ENCODE assay signal across 11 cellular contexts in genomic region chr20:54980321-54980960, GRCh38.
DNase-seq lines count a peak whose midpoint lies in the region; ATAC-seq and TF ChIP-seq lines count a peak whose summit lies in the region.
"Had no signal": no experiment of that assay in that cellular context is flagged by ENCODE, and none has a peak within 500 bp of the region (broad histone marks: within the 10 kb centered on the region; RNA-seq: fewer than 3 reads in every experiment).

No MANE protein-coding gene starts in this region.

- H3K4me2 ChIP-seq in GM23338, result no peak overlapping the region

- H3K4me1 ChIP-seq in A673 (ENCODE audit: insufficient read depth, low read length, poor library complexity, severe bottlenecking) (no peaks in the 10 kb centered on the region), GM23338 (ENCODE audit: insufficient read depth) (no peaks in the 10 kb centered on the region)

- peak; percentile 25 for DNase-seq in A673 (ENCODE audit: low spot score)
- DNase-seq in GM23338 (ENCODE audit: low spot score), result peak; percentile 4
- DNase-seq in OCI-M1 (lab: John Stamatoyannopoulos, UW), result peak; percentile 33
- peak; percentile 3 for DNase-seq in iris pigment epithelial cell (ENCODE audit: low read depth)
- DNase-seq in KG1 (lab: John Stamatoyannopoulos, UW), result no peak
- DNase-seq in NCI-H510A treated with DMSO at 0.1 percent for 48 hours (lab: John Stamatoyannopoulos, UW), result no peak
- DNase-seq in dedifferentiated amniotic fluid mesenchymal stem cell (ENCODE audit: extremely low spot score), result no peak
- no peak for DNase-seq in activated naive CD4-positive, alpha-beta T cell treated with anti-CD3 and anti-CD28 coated beads, Interleukin-2, amount 10 ng/mL, durations not matched to agents 7 days and 5 days
- DNase-seq: natural killer cell; NCI-H2227 treated with DMSO at 0.1 percent for 48 hours; stimulated activated CD8-positive, alpha-beta memory T cell treated with anti-CD3 and anti-CD28 coated beads, Interleukin-4, amount 100 ng/mL, for 48 hours had no signal

- no peaks in the 10 kb centered on the region for H3F3A ChIP-seq in GM23338 (replicated peaks; ENCODE audit: low read depth)

- H3K4me3 ChIP-seq in A673 (ENCODE audit: low read depth, low read length, poor library complexity, severe bottlenecking), result no peak overlapping the region
- H3K4me3 ChIP-seq in GM23338, result no peak overlapping the region

- no peaks in the 10 kb centered on the region for H3K36me3 ChIP-seq in A673 (ENCODE audit: insufficient read depth, low read length, poor library complexity, severe bottlenecking)
- H3K36me3 ChIP-seq in GM23338 (ENCODE audit: insufficient read depth), result peaks cover 10% of the 10 kb centered on the region

- BruUV-seq in A673 (replicated peaks; lab: Mats Ljungman, UMichigan), result no TSS peak

- H3K9me2 ChIP-seq in GM23338 (ENCODE audit: insufficient read depth), result no peaks in the 10 kb centered on the region

- ATAC-seq in GM23338, result no peak
- ATAC-seq: natural killer cell had no signal

- no peaks in the 10 kb centered on the region for H3K27me3 ChIP-seq in A673 (replicated peaks; ENCODE audit: insufficient read depth, low read depth, low read length, poor library complexity)
- no peaks in the 10 kb centered on the region for H3K27me3 ChIP-seq in GM23338 (ENCODE audit: insufficient read depth)

- H3K79me2 ChIP-seq in GM23338 (replicated peaks; ENCODE audit: insufficient read depth), result no peaks in the 10 kb centered on the region

- H3K9me3 Mint-ChIP-seq in GM23338, result peaks cover 93% of the 10 kb centered on the region
- no peaks in the 10 kb centered on the region for H3K9me3 Mint-ChIP-seq in activated naive CD4-positive, alpha-beta T cell treated with anti-CD3 and anti-CD28 coated beads, Interleukin-2, amount 10 ng/mL, durations not matched to agents 7 days and 5 days

- H3K27ac Mint-ChIP-seq in GM23338, result no peak overlapping the region
- H3K27ac Mint-ChIP-seq in activated naive CD4-positive, alpha-beta T cell treated with anti-CD3 and anti-CD28 coated beads, Interleukin-2, amount 10 ng/mL, durations not matched to agents 7 days and 5 days, result no peak overlapping the region
- H3K27ac Mint-ChIP-seq: natural killer cell had no signal

- POLR2A ChIA-PET in A673 (lab: Charles Lee; ENCODE audit: low non-redundant PET), result no interaction called here

- no peaks in the 10 kb centered on the region for H3K27me3 Mint-ChIP-seq in GM23338 (ENCODE audit: insufficient read depth, low read depth, poor library complexity)
- H3K27me3 Mint-ChIP-seq in activated naive CD4-positive, alpha-beta T cell treated with anti-CD3 and anti-CD28 coated beads, Interleukin-2, amount 10 ng/mL, durations not matched to agents 7 days and 5 days, result no peaks in the 10 kb centered on the region

- CTCF ChIA-PET in A673 (lab: Charles Lee), result interaction anchor here (0.5 kb wide), 1 partner anchor 25 kb away, joined by 3 read pairs; no protein-coding TSS in a partner anchor
- CTCF ChIA-PET in activated naive CD4-positive, alpha-beta T cell treated with anti-CD3 and anti-CD28 coated beads, Interleukin-2, amount 10 ng/mL, durations not matched to agents 7 days and 5 days (lab: Charles Lee), result interaction anchor here (1.4 kb wide), 1 partner anchor 15 kb away, joined by 4 read pairs; no protein-coding TSS in a partner anchor

- no peaks in the 10 kb centered on the region for H3K4me1 Mint-ChIP-seq in GM23338
- no peaks in the 10 kb centered on the region for H3K4me1 Mint-ChIP-seq in activated naive CD4-positive, alpha-beta T cell treated with anti-CD3 and anti-CD28 coated beads, Interleukin-2, amount 10 ng/mL, durations not matched to agents 7 days and 5 days
- H3K4me1 Mint-ChIP-seq: natural killer cell had no signal

- no peaks in the 10 kb centered on the region for H3K9me3 ChIP-seq in A673 (ENCODE audit: low read depth, low read length, poor library complexity, severe bottlenecking)

- no peaks in the 10 kb centered on the region for H4K20me1 ChIP-seq in GM23338 (replicated peaks; ENCODE audit: insufficient read depth)

- peaks cover 30% of the 10 kb centered on the region for H3K36me3 Mint-ChIP-seq in GM23338 (ENCODE audit: low read depth)
- no peaks in the 10 kb centered on the region for H3K36me3 Mint-ChIP-seq in activated naive CD4-positive, alpha-beta T cell treated with anti-CD3 and anti-CD28 coated beads, Interleukin-2, amount 10 ng/mL, durations not matched to agents 7 days and 5 days
- H3K36me3 Mint-ChIP-seq: natural killer cell had no signal

- intact Hi-C loops in A673 (cut with micrococcal nuclease; ENCODE audit: unreplicated experiment), result no loop called here

- H2AFZ ChIP-seq in GM23338, result no peak overlapping the region

- no peak overlapping the region for H3K4me3 Mint-ChIP-seq in GM23338
- H3K4me3 Mint-ChIP-seq in activated naive CD4-positive, alpha-beta T cell treated with anti-CD3 and anti-CD28 coated beads, Interleukin-2, amount 10 ng/mL, durations not matched to agents 7 days and 5 days, result no peak overlapping the region
- H3K4me3 Mint-ChIP-seq: natural killer cell had no signal

- no peak overlapping the region for H3K27ac ChIP-seq in A673 (ENCODE audit: low read depth, low read length, poor library complexity, severe bottlenecking)
- H3K27ac ChIP-seq in GM23338 (ENCODE audit: low read depth), result no peak overlapping the region

- TF ChIP-seq CTCF in A673 (conservative IDR thresholded peaks at IDR 0.05; ENCODE audit: low read depth, low read length) (peak; percentile 54), GM23338 (conservative IDR thresholded peaks at IDR 0.05; ENCODE audit: low read depth in 2 of 2) (0 out of 4 replicates have a peak, but pooled peaks of 1 of the 2 experiments have one; percentile 23)

TF ChIP-seq in GM23338, 12 proteins besides CTCF, POLR2A, EP300 and RAD21 (continues in another document):
- TF ChIP-seq ZNF462 (CRISPR knock-in tag; IDR thresholded peaks at IDR 0.05) (no peak), EZH2 (IDR thresholded peaks at IDR 0.05; ENCODE audit: low read depth, unreplicated experiment) (no peak), ZNF114 (CRISPR knock-in tag; IDR thresholded peaks at IDR 0.05) (no peak), EZH2phosphoT487 (IDR thresholded peaks at IDR 0.05; ENCODE audit: unreplicated experiment) (no peak), CREB1 (CRISPR knock-in tag; IDR thresholded peaks at IDR 0.05; ENCODE audit: low read depth) (no peak), ZNF331 (CRISPR knock-in tag; IDR thresholded peaks at IDR 0.05; ENCODE audit: low read depth) (no peak), JUNB (IDR thresholded peaks at IDR 0.05; ENCODE audit: unreplicated experiment) (no peak), NANOG (IDR thresholded peaks at IDR 0.05; ENCODE audit: borderline replicate concordance) (no peak), POLR2AphosphoS5 (IDR thresholded peaks at IDR 0.05; ENCODE audit: low read depth) (no peak)

Comparison
In these comparisons a context has a peak if more than half of its experiments do, and no peak if none do; other contexts are left out.
1. DNase-seq: peak in A673 (single experiment), GM23338 (single experiment), OCI-M1 (single experiment) and iris pigment epithelial cell (single experiment); none in KG1 (single experiment), NCI-H510A treated with DMSO at 0.1 percent for 48 hours (single experiment), dedifferentiated amniotic fluid mesenchymal stem cell (single experiment) and activated naive CD4-positive, alpha-beta T cell treated with anti-CD3 and anti-CD28 coated beads, Interleukin-2, amount 10 ng/mL, durations not matched to agents 7 days and 5 days (single experiment).